ENCODE assay signal across 2 cellular contexts in the genomic region with DNA sequence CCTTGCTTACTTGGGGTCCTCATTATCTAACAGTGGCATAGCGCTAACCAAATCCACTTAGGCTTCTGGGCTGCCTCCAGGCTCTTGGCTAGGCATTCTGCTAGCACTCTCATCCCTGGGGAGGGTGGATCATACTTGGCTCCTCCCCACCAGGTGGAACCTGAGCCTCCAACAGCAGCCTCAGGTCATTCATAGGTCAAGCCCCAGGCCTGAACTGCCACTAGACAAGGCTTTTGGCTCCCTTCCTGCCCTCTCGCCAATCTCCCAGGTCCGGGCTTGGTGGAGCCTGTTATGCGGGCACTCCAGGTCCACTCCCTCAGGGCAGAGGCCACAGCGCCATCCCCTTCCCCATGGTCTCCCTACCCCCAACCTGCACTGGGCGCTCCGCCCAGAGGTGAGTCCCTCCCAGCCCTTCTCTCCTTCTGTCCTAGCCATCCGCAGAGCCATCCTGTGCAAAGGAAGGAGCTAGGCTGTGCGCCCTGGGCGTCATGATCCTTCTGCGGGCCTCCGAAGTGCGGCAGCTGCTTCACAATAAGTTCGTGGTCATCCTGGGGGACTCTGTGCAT.
TF ChIP-seq lines count a peak whose summit lies in the region.

No MANE protein-coding gene starts in this region.

TF ChIP-seq in GM23338, 12 proteins besides CTCF, POLR2A, EP300 and RAD21 (continued from another document):
- TF ChIP-seq, protein P1, sequence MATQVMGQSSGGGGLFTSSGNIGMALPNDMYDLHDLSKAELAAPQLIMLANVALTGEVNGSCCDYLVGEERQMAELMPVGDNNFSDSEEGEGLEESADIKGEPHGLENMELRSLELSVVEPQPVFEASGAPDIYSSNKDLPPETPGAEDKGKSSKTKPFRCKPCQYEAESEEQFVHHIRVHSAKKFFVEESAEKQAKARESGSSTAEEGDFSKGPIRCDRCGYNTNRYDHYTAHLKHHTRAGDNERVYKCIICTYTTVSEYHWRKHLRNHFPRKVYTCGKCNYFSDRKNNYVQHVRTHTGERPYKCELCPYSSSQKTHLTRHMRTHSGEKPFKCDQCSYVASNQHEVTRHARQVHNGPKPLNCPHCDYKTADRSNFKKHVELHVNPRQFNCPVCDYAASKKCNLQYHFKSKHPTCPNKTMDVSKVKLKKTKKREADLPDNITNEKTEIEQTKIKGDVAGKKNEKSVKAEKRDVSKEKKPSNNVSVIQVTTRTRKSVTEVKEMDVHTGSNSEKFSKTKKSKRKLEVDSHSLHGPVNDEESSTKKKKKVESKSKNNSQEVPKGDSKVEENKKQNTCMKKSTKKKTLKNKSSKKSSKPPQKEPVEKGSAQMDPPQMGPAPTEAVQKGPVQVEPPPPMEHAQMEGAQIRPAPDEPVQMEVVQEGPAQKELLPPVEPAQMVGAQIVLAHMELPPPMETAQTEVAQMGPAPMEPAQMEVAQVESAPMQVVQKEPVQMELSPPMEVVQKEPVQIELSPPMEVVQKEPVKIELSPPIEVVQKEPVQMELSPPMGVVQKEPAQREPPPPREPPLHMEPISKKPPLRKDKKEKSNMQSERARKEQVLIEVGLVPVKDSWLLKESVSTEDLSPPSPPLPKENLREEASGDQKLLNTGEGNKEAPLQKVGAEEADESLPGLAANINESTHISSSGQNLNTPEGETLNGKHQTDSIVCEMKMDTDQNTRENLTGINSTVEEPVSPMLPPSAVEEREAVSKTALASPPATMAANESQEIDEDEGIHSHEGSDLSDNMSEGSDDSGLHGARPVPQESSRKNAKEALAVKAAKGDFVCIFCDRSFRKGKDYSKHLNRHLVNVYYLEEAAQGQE (IDR thresholded peaks at IDR 0.05; ENCODE audit: unreplicated experiment), result no peak
- TF ChIP-seq CREB1 (CRISPR knock-in tag; IDR thresholded peaks at IDR 0.05; ENCODE audit: low read depth) (no peak), EZH2 (IDR thresholded peaks at IDR 0.05; ENCODE audit: low read depth, unreplicated experiment) (no peak), ZNF114 (CRISPR knock-in tag; IDR thresholded peaks at IDR 0.05) (no peak), POLR2AphosphoS5 (IDR thresholded peaks at IDR 0.05; ENCODE audit: low read depth) (no peak), NANOG (IDR thresholded peaks at IDR 0.05; ENCODE audit: borderline replicate concordance) (no peak)
- TF ChIP-seq, protein P2, sequence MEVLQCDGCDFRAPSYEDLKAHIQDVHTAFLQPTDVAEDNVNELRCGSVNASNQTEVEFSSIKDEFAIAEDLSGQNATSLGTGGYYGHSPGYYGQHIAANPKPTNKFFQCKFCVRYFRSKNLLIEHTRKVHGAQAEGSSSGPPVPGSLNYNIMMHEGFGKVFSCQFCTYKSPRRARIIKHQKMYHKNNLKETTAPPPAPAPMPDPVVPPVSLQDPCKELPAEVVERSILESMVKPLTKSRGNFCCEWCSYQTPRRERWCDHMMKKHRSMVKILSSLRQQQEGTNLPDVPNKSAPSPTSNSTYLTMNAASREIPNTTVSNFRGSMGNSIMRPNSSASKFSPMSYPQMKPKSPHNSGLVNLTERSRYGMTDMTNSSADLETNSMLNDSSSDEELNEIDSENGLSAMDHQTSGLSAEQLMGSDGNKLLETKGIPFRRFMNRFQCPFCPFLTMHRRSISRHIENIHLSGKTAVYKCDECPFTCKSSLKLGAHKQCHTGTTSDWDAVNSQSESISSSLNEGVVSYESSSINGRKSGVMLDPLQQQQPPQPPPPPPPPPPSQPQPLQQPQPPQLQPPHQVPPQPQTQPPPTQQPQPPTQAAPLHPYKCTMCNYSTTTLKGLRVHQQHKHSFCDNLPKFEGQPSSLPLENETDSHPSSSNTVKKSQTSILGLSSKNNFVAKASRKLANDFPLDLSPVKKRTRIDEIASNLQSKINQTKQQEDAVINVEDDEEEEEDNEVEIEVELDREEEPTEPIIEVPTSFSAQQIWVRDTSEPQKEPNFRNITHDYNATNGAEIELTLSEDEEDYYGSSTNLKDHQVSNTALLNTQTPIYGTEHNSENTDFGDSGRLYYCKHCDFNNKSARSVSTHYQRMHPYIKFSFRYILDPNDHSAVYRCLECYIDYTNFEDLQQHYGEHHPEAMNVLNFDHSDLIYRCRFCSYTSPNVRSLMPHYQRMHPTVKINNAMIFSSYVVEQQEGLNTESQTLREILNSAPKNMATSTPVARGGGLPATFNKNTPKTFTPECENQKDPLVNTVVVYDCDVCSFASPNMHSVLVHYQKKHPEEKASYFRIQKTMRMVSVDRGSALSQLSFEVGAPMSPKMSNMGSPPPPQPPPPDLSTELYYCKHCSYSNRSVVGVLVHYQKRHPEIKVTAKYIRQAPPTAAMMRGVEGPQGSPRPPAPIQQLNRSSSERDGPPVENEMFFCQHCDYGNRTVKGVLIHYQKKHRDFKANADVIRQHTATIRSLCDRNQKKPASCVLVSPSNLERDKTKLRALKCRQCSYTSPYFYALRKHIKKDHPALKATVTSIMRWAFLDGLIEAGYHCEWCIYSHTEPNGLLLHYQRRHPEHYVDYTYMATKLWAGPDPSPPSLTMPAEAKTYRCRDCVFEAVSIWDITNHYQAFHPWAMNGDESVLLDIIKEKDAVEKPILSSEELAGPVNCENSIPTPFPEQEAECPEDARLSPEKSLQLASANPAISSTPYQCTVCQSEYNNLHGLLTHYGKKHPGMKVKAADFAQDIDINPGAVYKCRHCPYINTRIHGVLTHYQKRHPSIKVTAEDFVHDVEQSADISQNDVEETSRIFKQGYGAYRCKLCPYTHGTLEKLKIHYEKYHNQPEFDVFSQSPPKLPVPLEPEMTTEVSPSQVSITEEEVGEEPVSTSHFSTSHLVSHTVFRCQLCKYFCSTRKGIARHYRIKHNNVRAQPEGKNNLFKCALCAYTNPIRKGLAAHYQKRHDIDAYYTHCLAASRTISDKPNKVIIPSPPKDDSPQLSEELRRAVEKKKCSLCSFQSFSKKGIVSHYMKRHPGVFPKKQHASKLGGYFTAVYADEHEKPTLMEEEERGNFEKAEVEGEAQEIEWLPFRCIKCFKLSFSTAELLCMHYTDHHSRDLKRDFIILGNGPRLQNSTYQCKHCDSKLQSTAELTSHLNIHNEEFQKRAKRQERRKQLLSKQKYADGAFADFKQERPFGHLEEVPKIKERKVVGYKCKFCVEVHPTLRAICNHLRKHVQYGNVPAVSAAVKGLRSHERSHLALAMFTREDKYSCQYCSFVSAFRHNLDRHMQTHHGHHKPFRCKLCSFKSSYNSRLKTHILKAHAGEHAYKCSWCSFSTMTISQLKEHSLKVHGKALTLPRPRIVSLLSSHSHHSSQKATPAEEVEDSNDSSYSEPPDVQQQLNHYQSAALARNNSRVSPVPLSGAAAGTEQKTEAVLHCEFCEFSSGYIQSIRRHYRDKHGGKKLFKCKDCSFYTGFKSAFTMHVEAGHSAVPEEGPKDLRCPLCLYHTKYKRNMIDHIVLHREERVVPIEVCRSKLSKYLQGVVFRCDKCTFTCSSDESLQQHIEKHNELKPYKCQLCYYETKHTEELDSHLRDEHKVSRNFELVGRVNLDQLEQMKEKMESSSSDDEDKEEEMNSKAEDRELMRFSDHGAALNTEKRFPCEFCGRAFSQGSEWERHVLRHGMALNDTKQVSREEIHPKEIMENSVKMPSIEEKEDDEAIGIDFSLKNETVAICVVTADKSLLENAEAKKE (CRISPR knock-in tag; IDR thresholded peaks at IDR 0.05), result no peak
- TF ChIP-seq, protein P3, sequence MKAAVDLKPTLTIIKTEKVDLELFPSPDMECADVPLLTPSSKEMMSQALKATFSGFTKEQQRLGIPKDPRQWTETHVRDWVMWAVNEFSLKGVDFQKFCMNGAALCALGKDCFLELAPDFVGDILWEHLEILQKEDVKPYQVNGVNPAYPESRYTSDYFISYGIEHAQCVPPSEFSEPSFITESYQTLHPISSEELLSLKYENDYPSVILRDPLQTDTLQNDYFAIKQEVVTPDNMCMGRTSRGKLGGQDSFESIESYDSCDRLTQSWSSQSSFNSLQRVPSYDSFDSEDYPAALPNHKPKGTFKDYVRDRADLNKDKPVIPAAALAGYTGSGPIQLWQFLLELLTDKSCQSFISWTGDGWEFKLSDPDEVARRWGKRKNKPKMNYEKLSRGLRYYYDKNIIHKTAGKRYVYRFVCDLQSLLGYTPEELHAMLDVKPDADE (IDR thresholded peaks at IDR 0.05), result no peak

TF ChIP-seq in K562, 482 proteins besides CTCF, POLR2A, EP300 and RAD21 (continued from another document):
- TF ChIP-seq, protein P4, sequence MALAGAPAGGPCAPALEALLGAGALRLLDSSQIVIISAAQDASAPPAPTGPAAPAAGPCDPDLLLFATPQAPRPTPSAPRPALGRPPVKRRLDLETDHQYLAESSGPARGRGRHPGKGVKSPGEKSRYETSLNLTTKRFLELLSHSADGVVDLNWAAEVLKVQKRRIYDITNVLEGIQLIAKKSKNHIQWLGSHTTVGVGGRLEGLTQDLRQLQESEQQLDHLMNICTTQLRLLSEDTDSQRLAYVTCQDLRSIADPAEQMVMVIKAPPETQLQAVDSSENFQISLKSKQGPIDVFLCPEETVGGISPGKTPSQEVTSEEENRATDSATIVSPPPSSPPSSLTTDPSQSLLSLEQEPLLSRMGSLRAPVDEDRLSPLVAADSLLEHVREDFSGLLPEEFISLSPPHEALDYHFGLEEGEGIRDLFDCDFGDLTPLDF (CRISPR knock-in tag; IDR thresholded peaks at IDR 0.05), result no peak
- TF ChIP-seq ZNF696 (CRISPR knock-in tag; conservative IDR thresholded peaks at IDR 0.05) (no peak), ZNF124 (CRISPR knock-in tag; IDR thresholded peaks at IDR 0.05) (no peak), PHF20 (IDR thresholded peaks at IDR 0.05; ENCODE audit: partially characterized antibody) (no peak), ZNF583 (CRISPR knock-in tag; IDR thresholded peaks at IDR 0.05) (no peak), ZBED1 (IDR thresholded peaks at IDR 0.05) (no peak), PHB (CRISPR knock-in tag; IDR thresholded peaks at IDR 0.05) (no peak), POLR3G (IDR thresholded peaks at IDR 0.05; ENCODE audit: extremely low read depth, insufficient read length, insufficient replicate concordance) (no peak), ZNF764 (CRISPR knock-in tag; IDR thresholded peaks at IDR 0.05; ENCODE audit: low read depth) (no peak), FOXA3 (CRISPR knock-in tag; conservative IDR thresholded peaks at IDR 0.05 in 1 of 2, IDR thresholded peaks at IDR 0.05 in 1 of 2) (no peak), PPARD (CRISPR knock-in tag; IDR thresholded peaks at IDR 0.05) (no peak), BRCA1 (IDR thresholded peaks at IDR 0.05) (no peak), BRCA1 (CRISPR knock-in tag; IDR thresholded peaks at IDR 0.05) (no peak)
- TF ChIP-seq, protein P5, sequence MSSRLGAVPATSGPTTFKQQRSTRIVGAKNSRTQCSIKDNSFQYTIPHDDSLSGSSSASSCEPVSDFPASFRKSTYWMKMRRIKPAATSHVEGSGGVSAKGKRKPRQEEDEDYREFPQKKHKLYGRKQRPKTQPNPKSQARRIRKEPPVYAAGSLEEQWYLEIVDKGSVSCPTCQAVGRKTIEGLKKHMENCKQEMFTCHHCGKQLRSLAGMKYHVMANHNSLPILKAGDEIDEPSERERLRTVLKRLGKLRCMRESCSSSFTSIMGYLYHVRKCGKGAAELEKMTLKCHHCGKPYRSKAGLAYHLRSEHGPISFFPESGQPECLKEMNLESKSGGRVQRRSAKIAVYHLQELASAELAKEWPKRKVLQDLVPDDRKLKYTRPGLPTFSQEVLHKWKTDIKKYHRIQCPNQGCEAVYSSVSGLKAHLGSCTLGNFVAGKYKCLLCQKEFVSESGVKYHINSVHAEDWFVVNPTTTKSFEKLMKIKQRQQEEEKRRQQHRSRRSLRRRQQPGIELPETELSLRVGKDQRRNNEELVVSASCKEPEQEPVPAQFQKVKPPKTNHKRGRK (tag; IDR thresholded peaks at IDR 0.05), result no peak
- TF ChIP-seq, protein P6, sequence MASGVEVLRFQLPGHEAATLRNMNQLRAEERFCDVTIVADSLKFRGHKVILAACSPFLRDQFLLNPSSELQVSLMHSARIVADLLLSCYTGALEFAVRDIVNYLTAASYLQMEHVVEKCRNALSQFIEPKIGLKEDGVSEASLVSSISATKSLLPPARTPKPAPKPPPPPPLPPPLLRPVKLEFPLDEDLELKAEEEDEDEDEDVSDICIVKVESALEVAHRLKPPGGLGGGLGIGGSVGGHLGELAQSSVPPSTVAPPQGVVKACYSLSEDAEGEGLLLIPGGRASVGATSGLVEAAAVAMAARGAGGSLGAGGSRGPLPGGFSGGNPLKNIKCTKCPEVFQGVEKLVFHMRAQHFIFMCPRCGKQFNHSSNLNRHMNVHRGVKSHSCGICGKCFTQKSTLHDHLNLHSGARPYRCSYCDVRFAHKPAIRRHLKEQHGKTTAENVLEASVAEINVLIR (CRISPR knock-in tag; IDR thresholded peaks at IDR 0.05), result no peak
- TF ChIP-seq, protein P7, sequence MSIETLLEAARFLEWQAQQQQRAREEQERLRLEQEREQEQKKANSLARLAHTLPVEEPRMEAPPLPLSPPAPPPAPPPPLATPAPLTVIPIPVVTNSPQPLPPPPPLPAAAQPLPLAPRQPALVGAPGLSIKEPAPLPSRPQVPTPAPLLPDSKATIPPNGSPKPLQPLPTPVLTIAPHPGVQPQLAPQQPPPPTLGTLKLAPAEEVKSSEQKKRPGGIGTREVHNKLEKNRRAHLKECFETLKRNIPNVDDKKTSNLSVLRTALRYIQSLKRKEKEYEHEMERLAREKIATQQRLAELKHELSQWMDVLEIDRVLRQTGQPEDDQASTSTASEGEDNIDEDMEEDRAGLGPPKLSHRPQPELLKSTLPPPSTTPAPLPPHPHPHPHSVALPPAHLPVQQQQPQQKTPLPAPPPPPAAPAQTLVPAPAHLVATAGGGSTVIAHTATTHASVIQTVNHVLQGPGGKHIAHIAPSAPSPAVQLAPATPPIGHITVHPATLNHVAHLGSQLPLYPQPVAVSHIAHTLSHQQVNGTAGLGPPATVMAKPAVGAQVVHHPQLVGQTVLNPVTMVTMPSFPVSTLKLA (conservative IDR thresholded peaks at IDR 0.05), result no peak
- TF ChIP-seq, protein P8, sequence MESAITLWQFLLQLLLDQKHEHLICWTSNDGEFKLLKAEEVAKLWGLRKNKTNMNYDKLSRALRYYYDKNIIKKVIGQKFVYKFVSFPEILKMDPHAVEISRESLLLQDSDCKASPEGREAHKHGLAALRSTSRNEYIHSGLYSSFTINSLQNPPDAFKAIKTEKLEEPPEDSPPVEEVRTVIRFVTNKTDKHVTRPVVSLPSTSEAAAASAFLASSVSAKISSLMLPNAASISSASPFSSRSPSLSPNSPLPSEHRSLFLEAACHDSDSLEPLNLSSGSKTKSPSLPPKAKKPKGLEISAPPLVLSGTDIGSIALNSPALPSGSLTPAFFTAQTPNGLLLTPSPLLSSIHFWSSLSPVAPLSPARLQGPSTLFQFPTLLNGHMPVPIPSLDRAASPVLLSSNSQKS (CRISPR knock-in tag; IDR thresholded peaks at IDR 0.05), result no peak
